Comparison of ENCODE assay signal across 17 cellular contexts in the genomic region with DNA sequence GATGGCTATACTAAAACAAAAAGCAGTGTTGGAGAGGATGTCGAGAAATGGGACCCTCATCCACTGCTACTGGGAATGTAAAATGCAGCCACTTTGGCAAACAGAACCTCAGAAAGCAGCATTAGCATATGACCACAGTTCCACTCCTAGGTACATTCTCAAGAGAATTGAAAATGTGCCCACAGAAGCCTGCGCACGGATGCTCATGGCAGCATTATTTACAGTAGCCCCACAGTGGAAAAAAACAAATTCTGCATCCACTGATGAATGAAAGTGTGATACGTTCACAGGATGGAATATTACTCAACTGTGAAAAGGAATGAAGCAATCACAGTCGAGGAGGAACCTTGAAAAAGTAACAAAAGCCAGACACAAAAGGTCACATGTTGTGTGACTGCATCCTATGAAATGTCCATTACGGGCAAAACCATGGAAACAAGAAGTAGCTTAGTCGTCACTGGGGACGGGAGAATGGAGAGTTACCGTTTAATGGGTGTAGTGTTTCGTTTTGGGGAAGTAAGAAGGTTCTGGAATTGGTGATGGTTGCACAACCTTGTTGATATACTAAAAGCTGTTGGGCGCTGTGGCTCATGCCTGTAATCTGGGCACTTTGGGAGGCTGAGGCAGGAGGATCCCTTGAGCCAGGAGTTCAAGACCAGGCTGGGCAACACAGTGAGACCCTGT. TPM values are rescaled to one million over a fixed set of nuclear protein-coding genes. Genes with fewer than 3 reads are reported as not detected.
A peak's percentile ranks its signal among the peaks of the same experiment; 100 is the strongest.
DNase-seq lines count a peak whose midpoint lies in the region; ATAC-seq and TF ChIP-seq lines count a peak whose summit lies in the region.
"Had no signal": no experiment of that assay in that cellular context is flagged by ENCODE, and none has a peak within 500 bp of the region (broad histone marks: within the 10 kb centered on the region; RNA-seq: fewer than 3 reads in every experiment).

No MANE protein-coding gene starts in this region.

- H4K5ac ChIP-seq in IMR-90 (ENCODE audit: low read depth, low read length) = no peak overlapping the region

- H3K27me3 ChIP-seq in IMR-90 (ENCODE audit: control insufficient read depth, insufficient read depth, low read length) (no peaks in the 10 kb centered on the region), testis (no peaks in the 10 kb centered on the region)
- H3K27me3 ChIP-seq: BLaER1, dorsolateral prefrontal cortex, gastroesophageal sphincter had no signal

- no peak overlapping the region for H3K27ac ChIP-seq in IMR-90 (ENCODE audit: insufficient read depth, low read length)
- H3K27ac ChIP-seq in testis = no peak overlapping the region
- H3K27ac ChIP-seq: BLaER1, dorsolateral prefrontal cortex, gastroesophageal sphincter had no signal

- ATAC-seq in IMR-90 (ENCODE audit: low read depth) = no peak
- no peak for ATAC-seq in GM21619 (IDR thresholded peaks at IDR 0.05; ENCODE audit: unreplicated experiment)
- ATAC-seq in HG02973 (IDR thresholded peaks at IDR 0.05; ENCODE audit: unreplicated experiment) = no peak
- ATAC-seq in HG02763 (IDR thresholded peaks at IDR 0.05; ENCODE audit: unreplicated experiment) = no peak
- ATAC-seq: gastroesophageal sphincter, SK-N-SH treated with all-trans-retinoic acid at 6 μM for 48 hours had no signal

- no peak overlapping the region for H2AK5ac ChIP-seq in IMR-90 (ENCODE audit: low read depth, low read length)

- in situ Hi-C loops in IMR-90 (cut with MboI; ENCODE audit: low sequenced_read_pairs) = loop anchor here (5.0 kb wide), 1 partner anchor 76 kb away; no protein-coding TSS in a partner anchor

- no peak overlapping the region for H2BK120ac ChIP-seq in IMR-90 (ENCODE audit: low read depth, low read length)

- no peak overlapping the region for H2BK15ac ChIP-seq in IMR-90 (ENCODE audit: low read depth, low read length)

- H4K20me1 ChIP-seq in IMR-90 (ENCODE audit: insufficient read depth, low read length) = no peaks in the 10 kb centered on the region
- H4K20me1 ChIP-seq: BLaER1 had no signal

- no peak overlapping the region for H3K14ac ChIP-seq in IMR-90 (replicated peaks; ENCODE audit: low read depth, low read length)

- H3K4me3 ChIP-seq in IMR-90 (ENCODE audit: insufficient read depth, low read depth, low read length) (no peak overlapping the region), testis (no peak overlapping the region)
- H3K4me3 ChIP-seq: BLaER1, dorsolateral prefrontal cortex, gastroesophageal sphincter had no signal

- CTCF ChIA-PET in IMR-90 (lab: Yijun Ruan, JAX) = no interaction called here

- TF ChIP-seq POLR2A in IMR-90 (IDR thresholded peaks at IDR 0.05; ENCODE audit: low read depth, low read length) = no peak
- no peak for TF ChIP-seq POLR2A in testis (IDR thresholded peaks at IDR 0.05)

- H3K9me3 ChIP-seq in IMR-90 (ENCODE audit: control insufficient read depth, insufficient read depth, low read length) (no peaks in the 10 kb centered on the region), testis (no peaks in the 10 kb centered on the region)
- H3K9me3 ChIP-seq: BLaER1, gastroesophageal sphincter had no signal

- TF ChIP-seq CTCF in IMR-90 (conservative IDR thresholded peaks at IDR 0.05; ENCODE audit: low read depth, low read length) (no peak), testis (IDR thresholded peaks at IDR 0.05) (no peak)

- no peaks in the 10 kb centered on the region for H3K9me1 ChIP-seq in IMR-90 (ENCODE audit: insufficient read depth, low read length)

- no peak overlapping the region for H3K56ac ChIP-seq in IMR-90 (ENCODE audit: extremely low read depth, insufficient read depth, low read length)

- no peak overlapping the region for H3K4me2 ChIP-seq in IMR-90 (ENCODE audit: low read depth, low read length)
- H3K4me2 ChIP-seq: BLaER1 had no signal

- intact Hi-C loops in IMR-90 (cut with micrococcal nuclease) = no loop called here
- intact Hi-C loops in testis (cut with DNase I; ENCODE audit: low total_unique reads) = no loop called here

- no peak overlapping the region for H2AK9ac ChIP-seq in IMR-90 (replicated peaks; ENCODE audit: low read depth, low read length, poor library complexity)

- H3K18ac ChIP-seq in IMR-90 (ENCODE audit: low read depth, low read length) = no peak overlapping the region

- POLR2A ChIA-PET in IMR-90 (lab: Charles Lee; ENCODE audit: unreplicated experiment) = no interaction called here

- no TSS peak for BruUV-seq in IMR-90 (replicated peaks; lab: Mats Ljungman, UMichigan)

- no peak overlapping the region for H4K8ac ChIP-seq in IMR-90 (ENCODE audit: low read depth in 2 of 2, low read length in 2 of 2)

- no peak overlapping the region for H2BK5ac ChIP-seq in IMR-90 (ENCODE audit: low read depth, low read length, poor library complexity, severe bottlenecking)

- TF ChIP-seq RAD21 in IMR-90 (IDR thresholded peaks at IDR 0.05; ENCODE audit: low read length) = no peak

- no peak overlapping the region for H3K9ac ChIP-seq in IMR-90 (ENCODE audit: low read depth, low read length)
- H3K9ac ChIP-seq: BLaER1 had no signal

- H3K23ac ChIP-seq in IMR-90 (ENCODE audit: low read depth, low read length) = no peak overlapping the region

- peak; percentile 5 for DNase-seq in AG20443 (ENCODE audit: low spot score)
- no peak for DNase-seq in IMR-90
- peak; percentile 90 for DNase-seq in SKM-1 treated with dmso at 0.1 percent for 144 hours (lab: John Stamatoyannopoulos, UW; ENCODE audit: unreplicated experiment)
- DNase-seq in iris pigment epithelial cell (ENCODE audit: low read depth) = peak; percentile 27
- no peak for DNase-seq in testis
- DNase-seq: activated CD4-positive, CD25-positive, alpha-beta regulatory T cell; activated T-cell treated with anti-CD3 and anti-CD28 coated beads, Interleukin-2, amount 50 U/mL, for 1 hour; dorsolateral prefrontal cortex; NCI-H187; NCI-H774 had no signal

- H3K79me1 ChIP-seq in IMR-90 (ENCODE audit: low read depth in 1 of 2, low read length in 2 of 2) = no peaks in the 10 kb centered on the region; a peak in 1 of 4 replicates

- H3K4ac ChIP-seq in IMR-90 (ENCODE audit: low read depth, low read length) = no peak overlapping the region

- no peak overlapping the region for H2AFZ ChIP-seq in IMR-90 (replicated peaks; ENCODE audit: low read length, poor library complexity)

- WGBS in IMR-90 (ENCODE audit: extremely low coverage in 2 of 2, insufficient read length in 1 of 2), 2 experiments = 69 to 100% methylated on average over 2 to 3 of the region's 11 CpGs
- 82 to 87% methylated on average over 11 of the region's 11 CpGs for WGBS in testis, 2 donors

- dilution Hi-C loops in IMR-90 (cut with HindIII; ENCODE audit: low sequenced_read_pairs, unreplicated experiment) = no loop called here

- H3K4me1 ChIP-seq in IMR-90 (ENCODE audit: control insufficient read depth, insufficient read depth, low read length) (no peaks in the 10 kb centered on the region), testis (peaks cover 3% of the 10 kb centered on the region)

- H3K36me3 ChIP-seq in IMR-90 (ENCODE audit: control insufficient read depth, insufficient read depth, low read length) = peaks cover 14% of the 10 kb centered on the region
- H3K36me3 ChIP-seq in testis (ENCODE audit: low read depth, missing control alignments) = no peaks in the 10 kb centered on the region

- no peak overlapping the region for H2BK20ac ChIP-seq in IMR-90 (ENCODE audit: low read depth, low read length)

- H4K91ac ChIP-seq in IMR-90 (ENCODE audit: insufficient read depth, low read depth, low read length) = no peak overlapping the region

TF ChIP-seq in IMR-90, 13 proteins besides CTCF, POLR2A, EP300 and RAD21:
- TF ChIP-seq, protein P1, sequence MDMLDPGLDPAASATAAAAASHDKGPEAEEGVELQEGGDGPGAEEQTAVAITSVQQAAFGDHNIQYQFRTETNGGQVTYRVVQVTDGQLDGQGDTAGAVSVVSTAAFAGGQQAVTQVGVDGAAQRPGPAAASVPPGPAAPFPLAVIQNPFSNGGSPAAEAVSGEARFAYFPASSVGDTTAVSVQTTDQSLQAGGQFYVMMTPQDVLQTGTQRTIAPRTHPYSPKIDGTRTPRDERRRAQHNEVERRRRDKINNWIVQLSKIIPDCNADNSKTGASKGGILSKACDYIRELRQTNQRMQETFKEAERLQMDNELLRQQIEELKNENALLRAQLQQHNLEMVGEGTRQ (IDR thresholded peaks at IDR 0.05; ENCODE audit: low read depth, low read length) = no peak
- no peak for TF ChIP-seq RFX5 (IDR thresholded peaks at IDR 0.05; ENCODE audit: low read depth, low read length)
- no peak for TF ChIP-seq FOS (IDR thresholded peaks at IDR 0.05; ENCODE audit: low read depth, low read length)
- no peak for TF ChIP-seq MXI1 (IDR thresholded peaks at IDR 0.05; ENCODE audit: borderline replicate concordance, low read depth, low read length)
- TF ChIP-seq BHLHE40 (IDR thresholded peaks at IDR 0.05; ENCODE audit: low read depth, low read length) = no peak
- no peak for TF ChIP-seq NFE2L2 (IDR thresholded peaks at IDR 0.05; ENCODE audit: low read depth, low read length)
- peak; percentile 63 for TF ChIP-seq CEBPB (IDR thresholded peaks at IDR 0.05; ENCODE audit: low read depth, low read length)
- no peak for TF ChIP-seq MAZ (IDR thresholded peaks at IDR 0.05; ENCODE audit: borderline replicate concordance, low read depth, low read length)

RNA-seq across cellular contexts. Expression of a gene that starts 2.5 kb away (rescaled TPM):
- total RNA-seq in IMR-90 (2012; rRNA removed) (not detected in 2 replicates), testis (10 to 100 TPM; 19.1 to 27.1 TPM)
- polyA plus RNA-seq in IMR-90 (2012; rRNA removed) (0.10 and 0.26 TPM in 2 replicates), testis (ENCODE audit: insufficient read depth, low read depth, low replicate concordance) (66.8 TPM)
- polyA plus RNA-seq in IMR-90 (2012; cell fraction: cytosol; rRNA removed) = not detected in 2 replicates
- 0.29 and 0.90 TPM in 2 replicates for polyA plus RNA-seq in IMR-90 (2012; cell fraction: nucleus; rRNA removed; ENCODE audit: low replicate concordance)

RNA-seq across cellular contexts. Expression of a gene that starts 35.2 kb away (rescaled TPM):
- total RNA-seq in IMR-90 (2012; rRNA removed) = not detected in 2 replicates
- polyA plus RNA-seq in IMR-90 (2012; rRNA removed) = not detected in 2 replicates
- polyA plus RNA-seq in IMR-90 (2012; cell fraction: cytosol; rRNA removed) = 0.03 TPM in 1 of 2 replicates, not detected in the other
- 0.02 and 0.11 TPM in 2 replicates for polyA plus RNA-seq in IMR-90 (2012; cell fraction: nucleus; rRNA removed; ENCODE audit: low replicate concordance)
- 1 to 10 TPM in 1 of 2 donors, under 1 TPM in 1; 0.68 to 1.3 TPM for total RNA-seq in testis
- 4.1 TPM for polyA plus RNA-seq in testis (ENCODE audit: insufficient read depth, low read depth, low replicate concordance)
- polyA plus RNA-seq: keratinocyte had no signal

RNA-seq across cellular contexts. Expression of a gene that starts 46.4 kb away (rescaled TPM):
- total RNA-seq in IMR-90 (2012; rRNA removed) = 1.8 and 3.1 TPM in 2 replicates
- polyA plus RNA-seq in IMR-90 (2012; rRNA removed) = 7.1 and 7.7 TPM in 2 replicates
- polyA plus RNA-seq in IMR-90 (2012; cell fraction: cytosol; rRNA removed) = 5.4 and 14.3 TPM in 2 replicates
- polyA plus RNA-seq in IMR-90 (2012; cell fraction: nucleus; rRNA removed; ENCODE audit: low replicate concordance) = 20.3 and 42.6 TPM in 2 replicates
- total RNA-seq in testis = 100 to 1,000 TPM; 200 to 239 TPM
- 65.1 TPM for polyA plus RNA-seq in testis (ENCODE audit: insufficient read depth, low read depth, low replicate concordance)

Comparison
In these comparisons a context has a peak if more than half of its experiments do, and no peak if none do; other contexts are left out.
1. DNase-seq: peak in AG20443 (single experiment), SKM-1 treated with dmso at 0.1 percent for 144 hours (single experiment) and iris pigment epithelial cell (single experiment); none in IMR-90 (single experiment) and testis (single experiment).
2. RNA of a gene that starts 2.5 kb away (total RNA-seq): 19.1 to 27.1 TPM in testis; not detected in IMR-90; every median in the first group is over 10 times any median in the second.
3. RNA of a gene that starts 46.4 kb away (total RNA-seq): 200 to 239 TPM in testis; 1.8 to 3.1 TPM in IMR-90; every median in the first group is over 10 times any median in the second.